Comparison of ENCODE assay signal across 7 cellular contexts in genomic region chr11:73478737-73479347, GRCh38.
DNase-seq lines count a peak whose midpoint lies in the region; ATAC-seq and TF ChIP-seq lines count a peak whose summit lies in the region.

No MANE protein-coding gene starts in this region.

- in situ Hi-C loops in T47D (cut with HindIII; ENCODE audit: low pct_unique_long_range_greater_than_20kb, low sequenced_read_pairs): no loop called here

- peaks cover 9% of the 10 kb centered on the region for H3K36me3 Mint-ChIP-seq in mesothelial cell of epicardium

- no peak for ATAC-seq in HG02759 (IDR thresholded peaks at IDR 0.05; ENCODE audit: unreplicated experiment)
- ATAC-seq in HG02571 (IDR thresholded peaks at IDR 0.05; ENCODE audit: unreplicated experiment): no peak

- H3K4me1 Mint-ChIP-seq in mesothelial cell of epicardium: no peaks in the 10 kb centered on the region

- DNase-seq in GM10266 (ENCODE audit: extremely low spot score) (no peak), NAMALWA (ENCODE audit: low spot score) (peak; percentile 32), T47D (ENCODE audit: low read depth in 1 of 2, low spot score in 1 of 2) (peak; percentile 19 to 54), mesothelial cell of epicardium (ENCODE audit: low spot score in 2 of 2, unreplicated experiment in 2 of 2) (no peak), UCSD-AML1 (lab: John Stamatoyannopoulos, UW; ENCODE audit: unreplicated experiment) (no peak)

- TF ChIP-seq CTCF in GM10266 (IDR thresholded peaks at IDR 0.05; ENCODE audit: control insufficient read depth, insufficient read depth, low read depth, missing control alignments) (peak; percentile 55), mesothelial cell of epicardium (IDR thresholded peaks at IDR 0.05; ENCODE audit: unreplicated experiment) (peak; percentile 20)

- no peaks in the 10 kb centered on the region for H3K27me3 Mint-ChIP-seq in mesothelial cell of epicardium (ENCODE audit: low read depth)

- H3K9me3 Mint-ChIP-seq in mesothelial cell of epicardium: peaks cover 18% of the 10 kb centered on the region

- H3K27ac Mint-ChIP-seq in mesothelial cell of epicardium: no peak overlapping the region

- no peak overlapping the region for H3K4me3 Mint-ChIP-seq in mesothelial cell of epicardium

Comparison
In these comparisons a context has a peak if more than half of its experiments do, and no peak if none do; other contexts are left out.
1. DNase-seq: peak in NAMALWA (single experiment) and T47D (2 of 2); none in GM10266 (single experiment), mesothelial cell of epicardium (0 of 2) and UCSD-AML1 (single experiment).